In genomic region chr2:107730898-107731297, GRCh38 we compare ENCODE assay signal across 28 cellular contexts.
DNase-seq lines count a peak whose midpoint lies in the region; ATAC-seq, FAIRE-seq and TF ChIP-seq lines count a peak whose summit lies in the region.
"Had no signal": no experiment of that assay in that cellular context is flagged by ENCODE, and none has a peak within 500 bp of the region (broad histone marks: within the 10 kb centered on the region; RNA-seq: fewer than 3 reads in every experiment).

No MANE protein-coding gene starts in this region.

- in situ Hi-C loops in mammary epithelial cell (cut with MboI; ENCODE audit: low sequenced_read_pairs in 2 of 2), result no loop called here

- no peaks in the 10 kb centered on the region for H3K9me3 ChIP-seq in mammary epithelial cell (replicated peaks; ENCODE audit: insufficient read depth, low read length)
- H3K9me3 ChIP-seq: gastrocnemius medialis, prostate gland, suprapubic skin, upper lobe of right lung had no signal

- no peak for TF ChIP-seq POLR2A in H54 (IDR thresholded peaks at IDR 0.05; ENCODE audit: low read depth, low read length)

- CTCF ChIA-PET in mammary epithelial cell (lab: Charles Lee; ENCODE audit: low non-redundant PET), result no interaction called here

- no peaks in the 10 kb centered on the region for H3K4me1 ChIP-seq in mammary epithelial cell (ENCODE audit: insufficient read depth, low read length)
- H3K4me1 ChIP-seq: body of pancreas, gastrocnemius medialis, prostate gland, suprapubic skin, upper lobe of right lung had no signal

- no peaks in the 10 kb centered on the region for H3K36me3 ChIP-seq in mammary epithelial cell (ENCODE audit: insufficient read depth, low read length)
- H3K36me3 ChIP-seq: gastrocnemius medialis, prostate gland, suprapubic skin, upper lobe of right lung had no signal

- no peak for TF ChIP-seq CTCF in mammary epithelial cell (conservative IDR thresholded peaks at IDR 0.05 in 1 of 2, IDR thresholded peaks at IDR 0.05 in 1 of 2; ENCODE audit: extremely low read depth in 1 of 2, insufficient read depth in 1 of 2, low read depth in 1 of 2, low read length in 2 of 2)

- no peak overlapping the region for H3K4me2 ChIP-seq in mammary epithelial cell (ENCODE audit: insufficient read depth, low read depth, low read length)
- H3K4me2 ChIP-seq: hepatocyte had no signal

- H3K27me3 ChIP-seq in mammary epithelial cell (ENCODE audit: insufficient read depth, low read length), result no peaks in the 10 kb centered on the region
- H3K27me3 ChIP-seq: body of pancreas, gastrocnemius medialis, hepatocyte, suprapubic skin, upper lobe of right lung had no signal

- DNase-seq in H54 (ENCODE audit: insufficient read length, low spot score) (no peak), NCI-H460 (ENCODE audit: extremely low read depth, low read depth) (peak; percentile 67), mammary epithelial cell (peak; percentile 9), lung microvascular endothelial cell (ENCODE audit: low read depth in 2 of 2) (peak; percentile 76 to 81), sciatic nerve (ENCODE audit: low spot score) (no peak)
- DNase-seq: activated B cell treated with CpG ODN at 0.5 μM for 24 hours; activated CD4-positive, alpha-beta T cell treated with anti-CD3 and anti-CD28 coated beads, Interleukin-2, amount 50 U/mL, for 1 hour; activated CD8-positive, alpha-beta memory T cell treated with anti-CD3 and anti-CD28 coated beads, Interleukin-2, amount 10 ng/mL, durations not matched to agents 7 days and 5 days; activated naive CD4-positive, alpha-beta T cell; activated T-cell treated with anti-CD3 and anti-CD28 coated beads, Interleukin-2, amount 50 U/mL, for 72 hours; body of pancreas; effector memory CD4-positive, alpha-beta T cell; gastrocnemius medialis; NCI-H1417; NCI-H2081 treated with DMSO at 0.1 percent for 48 hours; NCI-H226; nucleus accumbens; stimulated activated naive B cell treated with anti-CD40 and anti-IgM and Interleukin-4, amounts not matched to agents 10 μg/mL and 1 μg/mL and 100 μg/mL, for 72 hours; upper lobe of right lung had no signal

- no peak overlapping the region for H3K27ac ChIP-seq in mammary epithelial cell (ENCODE audit: insufficient read depth, low read depth, low read length)
- H3K27ac ChIP-seq: body of pancreas, gastrocnemius medialis, hepatocyte, prostate gland, suprapubic skin, upper lobe of right lung had no signal

- FAIRE-seq in H54 (lab: Jason Lieb, UNC), result peak; percentile 85
- FAIRE-seq: GM12892, H1 had no signal

- no peak overlapping the region for H3K4me3 ChIP-seq in mammary epithelial cell (replicated peaks in 1 of 3; ENCODE audit: insufficient read depth in 1 of 3, low read depth in 2 of 3, low read length in 3 of 3)
- H3K4me3 ChIP-seq: body of pancreas, gastrocnemius medialis, hepatocyte, prostate gland, suprapubic skin, upper lobe of right lung had no signal

- no peak overlapping the region for H3K9ac ChIP-seq in mammary epithelial cell (ENCODE audit: insufficient read depth, low read length)

- no TSS peak for BruUV-seq in mammary epithelial cell (replicated peaks; lab: Mats Ljungman, UMichigan)

- dilution Hi-C loops in mammary epithelial cell (cut with HindIII; ENCODE audit: low sequenced_read_pairs), result no loop called here

- H2AFZ ChIP-seq in mammary epithelial cell (ENCODE audit: low read depth, low read length), result no peak overlapping the region
- H2AFZ ChIP-seq: hepatocyte had no signal

- H3K79me2 ChIP-seq in mammary epithelial cell (ENCODE audit: insufficient read depth, low read length), result no peaks in the 10 kb centered on the region
- H3K79me2 ChIP-seq: hepatocyte had no signal

- H4K20me1 ChIP-seq in mammary epithelial cell (ENCODE audit: insufficient read depth, low read length), result no peaks in the 10 kb centered on the region

- ATAC-seq in GM18858 (IDR thresholded peaks at IDR 0.05; ENCODE audit: unreplicated experiment), result no peak
- ATAC-seq in GM19397 (IDR thresholded peaks at IDR 0.05; ENCODE audit: unreplicated experiment), result no peak
- no peak for ATAC-seq in sciatic nerve
- ATAC-seq: activated CD8-positive, alpha-beta memory T cell treated with anti-CD3 and anti-CD28 coated beads, Interleukin-2, amount 10 ng/mL, durations not matched to agents 7 days and 5 days; activated T-cell treated with anti-CD3 and anti-CD28 coated beads, Interleukin-2, amount 50 U/mL, for 72 hours; body of pancreas; gastrocnemius medialis; left lobe of liver; Right ventricle myocardium inferior; stimulated activated naive B cell treated with anti-CD40 and anti-IgM and Interleukin-4, amounts not matched to agents 10 μg/mL and 1 μg/mL and 100 μg/mL, for 72 hours; upper lobe of right lung had no signal

- intact Hi-C loops in mammary epithelial cell (cut with micrococcal nuclease) (no loop called here), sciatic nerve (cut with DNase I) (no loop called here)

- WGBS in mammary epithelial cell (ENCODE audit: low coverage, missing lambda C conversion rate), result 3% methylated on average over 2 of the region's 2 CpGs

Comparison
In these comparisons a context has a peak if more than half of its experiments do, and no peak if none do; other contexts are left out.
1. DNase-seq: peak in NCI-H460 (single experiment), mammary epithelial cell (single experiment) and lung microvascular endothelial cell (2 of 2); none in H54 (single experiment) and sciatic nerve (single experiment).